ENCODE assay signal across 29 cellular contexts in the genomic region with DNA sequence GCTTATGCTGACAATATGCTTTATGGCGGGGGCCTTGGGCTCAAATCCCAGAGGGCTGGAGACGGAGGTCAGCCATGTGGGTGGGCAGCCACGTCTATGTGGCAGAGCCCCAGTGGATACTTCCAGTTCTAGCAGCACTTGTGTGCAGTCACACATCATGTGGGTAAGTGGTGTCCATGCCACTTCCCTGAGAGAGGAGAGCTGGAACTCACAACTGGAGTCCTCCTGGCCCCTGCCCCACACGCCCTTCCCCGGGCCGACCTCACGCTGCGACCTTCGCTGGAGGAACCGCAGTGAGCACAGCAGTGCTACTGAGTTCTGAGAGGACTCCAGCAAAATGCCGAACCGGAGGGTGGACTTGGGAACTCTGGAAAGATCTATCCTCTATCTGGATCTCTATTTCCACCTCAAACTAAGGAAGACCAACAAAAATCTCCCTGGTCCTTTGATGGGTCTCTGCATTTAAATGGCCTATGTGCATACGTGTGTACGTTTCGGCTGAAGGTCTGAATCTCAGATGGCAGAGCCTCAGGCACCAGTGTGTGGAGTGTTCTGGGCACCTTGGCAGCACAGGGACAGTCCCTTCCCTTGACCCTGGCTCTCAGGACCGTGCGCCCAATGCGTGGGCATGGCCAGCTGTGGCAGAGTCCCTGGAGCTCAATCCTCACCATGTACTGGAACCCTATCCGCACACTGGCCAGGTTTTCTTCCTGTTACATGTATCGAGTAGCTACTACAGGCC. TPM values are rescaled to one million over a fixed set of nuclear protein-coding genes. Genes with fewer than 3 reads are reported as not detected.
"Had no signal": no experiment of that assay in that cellular context is flagged by ENCODE, and none has a peak within 500 bp of the region (broad histone marks: within the 10 kb centered on the region; RNA-seq: fewer than 3 reads in every experiment).

No MANE protein-coding gene starts in this region.

- H3K4me3 ChIP-seq: ascending aorta, breast epithelium, cardiac muscle cell, colonic mucosa, esophagus squamous epithelium, gastroesophageal sphincter had no signal

- H3K9me3 ChIP-seq: ascending aorta, breast epithelium, colonic mucosa, esophagus squamous epithelium, gastroesophageal sphincter had no signal

- DNase-seq: activated CD4-positive, alpha-beta memory T cell treated with anti-CD3 and anti-CD28 coated beads for 36 hours; activated CD4-positive, alpha-beta T cell treated with anti-CD3 and anti-CD28 coated beads for 36 hours; activated CD4-positive, alpha-beta T cell treated with anti-CD3 and anti-CD28 coated beads, Interleukin-2, amount 10 ng/mL, durations not matched to agents 24 days and 14 days; activated CD4-positive, CD25-positive, alpha-beta regulatory T cell; activated CD4-positive, CD25-positive, alpha-beta regulatory T cell treated with anti-CD3 and anti-CD28 coated beads, Interleukin-2, amount 50 U/mL, for 72 hours; activated CD8-positive, alpha-beta memory T cell treated with anti-CD3 and anti-CD28 coated beads, Interleukin-2, amount 10 ng/mL, durations not matched to agents 7 days and 5 days; activated CD8-positive, alpha-beta memory T cell treated with anti-CD3 and anti-CD28 coated beads, Interleukin-2, amount 50 U/mL, for 4 hours; activated CD8-positive, alpha-beta T cell treated with anti-CD3 and anti-CD28 coated beads, Interleukin-2, amount 10 ng/mL, durations not matched to agents 7 days and 5 days; activated gamma-delta T cell; activated naive CD4-positive, alpha-beta T cell; activated naive CD4-positive, alpha-beta T cell treated with anti-CD3 and anti-CD28 coated beads, Interleukin-2, amount 10 ng/mL, durations not matched to agents 7 days and 5 days; activated naive CD8-positive, alpha-beta T cell treated with anti-CD3 and anti-CD28 coated beads, Interleukin-2, amount 10 ng/mL, durations not matched to agents 7 days and 5 days; activated T-cell treated with anti-CD3 and anti-CD28 coated beads, Interleukin-2, amount 50 U/mL, for 1 hour; activated T-cell treated with anti-CD3 and anti-CD28 coated beads, Interleukin-2, amount 50 U/mL, for 48 hours; central memory CD4-positive, alpha-beta T cell; cerebellar nuclear complex; colonic mucosa; effector CD8-positive, alpha-beta T cell; erythroblast; esophagus squamous epithelium; foreskin melanocyte; T-helper 2 cell had no signal

- H3K27ac Mint-ChIP-seq: activated CD4-positive, alpha-beta memory T cell treated with anti-CD3 and anti-CD28 coated beads for 36 hours; activated CD4-positive, alpha-beta T cell treated with anti-CD3 and anti-CD28 coated beads for 36 hours; activated CD4-positive, alpha-beta T cell treated with anti-CD3 and anti-CD28 coated beads, Interleukin-2, amount 10 ng/mL, durations not matched to agents 24 days and 14 days; activated CD8-positive, alpha-beta memory T cell treated with anti-CD3 and anti-CD28 coated beads, Interleukin-2, amount 10 ng/mL, durations not matched to agents 7 days and 5 days; activated CD8-positive, alpha-beta T cell treated with anti-CD3 and anti-CD28 coated beads, Interleukin-2, amount 10 ng/mL, durations not matched to agents 7 days and 5 days; activated naive CD4-positive, alpha-beta T cell treated with anti-CD3 and anti-CD28 coated beads, Interleukin-2, amount 10 ng/mL, durations not matched to agents 7 days and 5 days; activated naive CD8-positive, alpha-beta T cell treated with anti-CD3 and anti-CD28 coated beads, Interleukin-2, amount 10 ng/mL, durations not matched to agents 7 days and 5 days; brain had no signal

- H3K4me1 Mint-ChIP-seq: activated CD4-positive, alpha-beta T cell treated with anti-CD3 and anti-CD28 coated beads for 36 hours; activated CD4-positive, alpha-beta T cell treated with anti-CD3 and anti-CD28 coated beads, Interleukin-2, amount 10 ng/mL, durations not matched to agents 24 days and 14 days; activated CD8-positive, alpha-beta memory T cell treated with anti-CD3 and anti-CD28 coated beads, Interleukin-2, amount 10 ng/mL, durations not matched to agents 7 days and 5 days; activated naive CD4-positive, alpha-beta T cell treated with anti-CD3 and anti-CD28 coated beads, Interleukin-2, amount 10 ng/mL, durations not matched to agents 7 days and 5 days; activated naive CD8-positive, alpha-beta T cell treated with anti-CD3 and anti-CD28 coated beads, Interleukin-2, amount 10 ng/mL, durations not matched to agents 7 days and 5 days had no signal

- H3K9me3 Mint-ChIP-seq: activated CD4-positive, alpha-beta memory T cell treated with anti-CD3 and anti-CD28 coated beads for 36 hours; activated CD4-positive, alpha-beta T cell treated with anti-CD3 and anti-CD28 coated beads, Interleukin-2, amount 10 ng/mL, durations not matched to agents 24 days and 14 days; activated naive CD4-positive, alpha-beta T cell treated with anti-CD3 and anti-CD28 coated beads, Interleukin-2, amount 10 ng/mL, durations not matched to agents 7 days and 5 days; activated naive CD4-positive, alpha-beta T cell treated with anti-CD3 and anti-CD28 coated beads, Interleukin-2, amount 50 U/mL, for 72 hours; activated naive CD8-positive, alpha-beta T cell treated with anti-CD3 and anti-CD28 coated beads, Interleukin-2, amount 10 ng/mL, durations not matched to agents 7 days and 5 days; brain had no signal

- H3K4me3 Mint-ChIP-seq: activated CD4-positive, alpha-beta memory T cell treated with anti-CD3 and anti-CD28 coated beads for 36 hours; activated CD4-positive, alpha-beta T cell treated with anti-CD3 and anti-CD28 coated beads for 36 hours; activated CD4-positive, alpha-beta T cell treated with anti-CD3 and anti-CD28 coated beads, Interleukin-2, amount 10 ng/mL, durations not matched to agents 24 days and 14 days; activated CD8-positive, alpha-beta memory T cell treated with anti-CD3 and anti-CD28 coated beads, Interleukin-2, amount 10 ng/mL, durations not matched to agents 7 days and 5 days; activated CD8-positive, alpha-beta T cell treated with anti-CD3 and anti-CD28 coated beads, Interleukin-2, amount 10 ng/mL, durations not matched to agents 7 days and 5 days; activated naive CD4-positive, alpha-beta T cell treated with anti-CD3 and anti-CD28 coated beads, Interleukin-2, amount 10 ng/mL, durations not matched to agents 7 days and 5 days; activated naive CD8-positive, alpha-beta T cell treated with anti-CD3 and anti-CD28 coated beads, Interleukin-2, amount 10 ng/mL, durations not matched to agents 7 days and 5 days; brain had no signal

- H3K36me3 Mint-ChIP-seq: activated CD4-positive, alpha-beta memory T cell treated with anti-CD3 and anti-CD28 coated beads for 36 hours; activated CD8-positive, alpha-beta memory T cell treated with anti-CD3 and anti-CD28 coated beads, Interleukin-2, amount 10 ng/mL, durations not matched to agents 7 days and 5 days; activated naive CD4-positive, alpha-beta T cell treated with anti-CD3 and anti-CD28 coated beads, Interleukin-2, amount 10 ng/mL, durations not matched to agents 7 days and 5 days; activated naive CD4-positive, alpha-beta T cell treated with anti-CD3 and anti-CD28 coated beads, Interleukin-2, amount 50 U/mL, for 72 hours; activated naive CD8-positive, alpha-beta T cell treated with anti-CD3 and anti-CD28 coated beads, Interleukin-2, amount 10 ng/mL, durations not matched to agents 7 days and 5 days; brain had no signal

- H3K27ac ChIP-seq: ascending aorta, breast epithelium, cardiac muscle cell, colonic mucosa, esophagus squamous epithelium, gastroesophageal sphincter had no signal

- H3K27me3 ChIP-seq: ascending aorta, cardiac muscle cell, colonic mucosa had no signal

- H3K4me1 ChIP-seq: ascending aorta, breast epithelium, colonic mucosa, esophagus squamous epithelium, gastroesophageal sphincter had no signal

- H3K36me3 ChIP-seq: ascending aorta, breast epithelium, cardiac muscle cell, colonic mucosa, esophagus squamous epithelium, gastroesophageal sphincter had no signal

- ATAC-seq: activated CD4-positive, alpha-beta T cell treated with anti-CD3 and anti-CD28 coated beads for 36 hours; activated CD8-positive, alpha-beta memory T cell treated with anti-CD3 and anti-CD28 coated beads, Interleukin-2, amount 10 ng/mL, durations not matched to agents 7 days and 5 days; activated CD8-positive, alpha-beta T cell treated with anti-CD3 and anti-CD28 coated beads, Interleukin-2, amount 10 ng/mL, durations not matched to agents 7 days and 5 days; activated naive CD4-positive, alpha-beta T cell treated with anti-CD3 and anti-CD28 coated beads, Interleukin-2, amount 50 U/mL, for 72 hours; gastroesophageal sphincter had no signal

RNA-seq across cellular contexts. Expression of a gene that starts 55.4 kb away (rescaled TPM):
- total RNA-seq: ascending aorta, glomerular endothelial cell had no signal
